ENCODE assay signal across 15 cellular contexts in the genomic region with DNA sequence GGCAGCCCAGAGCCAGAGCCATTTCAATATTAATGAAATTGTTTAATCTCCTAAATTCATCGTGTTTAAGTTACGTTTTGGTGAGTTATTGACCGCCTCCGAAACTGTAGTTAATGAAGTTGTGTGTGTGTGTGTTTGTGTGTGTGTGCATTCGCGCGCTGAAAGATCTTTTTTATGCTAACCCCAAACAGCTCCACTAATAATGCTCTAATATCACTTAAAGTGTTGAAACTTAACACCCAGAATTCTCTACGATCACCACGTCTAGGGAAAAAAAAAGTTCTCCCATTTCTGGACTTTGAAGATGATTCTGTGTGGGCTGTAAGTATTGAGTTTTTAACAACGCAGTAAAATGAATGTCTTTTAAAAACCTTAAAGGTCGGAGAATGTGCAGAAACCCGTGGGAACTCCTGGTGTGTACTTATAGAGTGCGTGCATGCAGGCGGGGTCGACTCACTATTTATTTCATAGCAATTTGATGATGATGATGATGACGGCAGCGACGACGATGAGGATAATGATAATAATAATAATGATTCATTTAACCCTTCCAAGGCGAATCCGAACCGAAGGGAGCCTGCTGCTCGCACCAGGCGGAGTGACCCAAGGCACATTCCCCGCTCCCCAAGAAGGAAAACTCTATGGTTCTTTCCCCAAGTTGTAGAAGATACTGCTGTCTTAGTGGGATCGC. TPM values are rescaled to one million over a fixed set of nuclear protein-coding genes. Genes with fewer than 3 reads are reported as not detected.
DNase-seq lines count a peak whose midpoint lies in the region; ATAC-seq and TF ChIP-seq lines count a peak whose summit lies in the region.
"Had no signal": no experiment of that assay in that cellular context is flagged by ENCODE, and none has a peak within 500 bp of the region (broad histone marks: within the 10 kb centered on the region; RNA-seq: fewer than 3 reads in every experiment).

No MANE protein-coding gene starts in this region.

- peak overlapping the region; percentile 5 for H3K27ac Mint-ChIP-seq in activated T-cell treated with anti-CD3 and anti-CD28 coated beads, Interleukin-2, amount 50 U/mL, for 72 hours
- peak overlapping the region; percentile 46 for H3K27ac Mint-ChIP-seq in activated B cell treated with CpG ODN at 0.5 μM for 24 hours
- peak overlapping the region; percentile 80 for H3K27ac Mint-ChIP-seq in stimulated activated naive B cell treated with anti-CD40 and anti-IgM and Interleukin-4, amounts not matched to agents 10 μg/mL and 1 μg/mL and 100 μg/mL, for 72 hours

- H3K4me1 Mint-ChIP-seq in activated T-cell treated with anti-CD3 and anti-CD28 coated beads, Interleukin-2, amount 50 U/mL, for 72 hours (ENCODE audit: low read depth), result peaks cover 80% of the 10 kb centered on the region
- peaks cover 23% of the 10 kb centered on the region for H3K4me1 Mint-ChIP-seq in activated B cell treated with CpG ODN at 0.5 μM for 24 hours
- peaks cover 24 to 41% of the 10 kb centered on the region in 2 donors for H3K4me1 Mint-ChIP-seq in stimulated activated naive B cell treated with anti-CD40 and anti-IgM and Interleukin-4, amounts not matched to agents 10 μg/mL and 1 μg/mL and 100 μg/mL, for 72 hours

- TF ChIP-seq CTCF in activated B cell treated with CpG ODN at 0.5 μM for 24 hours (IDR thresholded peaks at IDR 0.05) (no peak), hepatocyte (IDR thresholded peaks at IDR 0.05; ENCODE audit: poor library complexity) (no peak)

- H3K4me3 Mint-ChIP-seq in activated T-cell treated with anti-CD3 and anti-CD28 coated beads, Interleukin-2, amount 50 U/mL, for 72 hours, result peak overlapping the region; percentile 43 to 64
- no peak overlapping the region for H3K4me3 Mint-ChIP-seq in activated B cell treated with CpG ODN at 0.5 μM for 24 hours
- peak overlapping the region in 1 of 2 donors; percentile 26 for H3K4me3 Mint-ChIP-seq in stimulated activated naive B cell treated with anti-CD40 and anti-IgM and Interleukin-4, amounts not matched to agents 10 μg/mL and 1 μg/mL and 100 μg/mL, for 72 hours

- no peaks in the 10 kb centered on the region for H4K20me1 ChIP-seq in hepatocyte (ENCODE audit: insufficient read depth, poor library complexity, severe bottlenecking)

- no peak overlapping the region for H3K4me2 ChIP-seq in hepatocyte

- 5% methylated on average over 26 of the region's 26 CpGs for WGBS in hepatocyte (ENCODE audit: low lambda C conversion rate, missing lambda C conversion rate)

- H3K9me2 ChIP-seq in hepatocyte (replicated peaks; ENCODE audit: insufficient read depth), result no peaks in the 10 kb centered on the region

- no peaks in the 10 kb centered on the region for H3K36me3 ChIP-seq in hepatocyte (replicated peaks; ENCODE audit: insufficient read depth, low read depth)
- H3K36me3 ChIP-seq in HAP-1 (replicated peaks), result no peaks in the 10 kb centered on the region

- no peak for ATAC-seq in activated T-cell treated with anti-CD3 and anti-CD28 coated beads, Interleukin-2, amount 50 U/mL, for 72 hours (replicated peaks in 1 of 2)
- no peak for ATAC-seq in activated B cell treated with CpG ODN at 0.5 μM for 24 hours (ENCODE audit: low read depth)
- no peak for ATAC-seq in stimulated activated naive B cell treated with anti-CD40 and anti-IgM and Interleukin-4, amounts not matched to agents 10 μg/mL and 1 μg/mL and 100 μg/mL, for 72 hours (replicated peaks)
- ATAC-seq in HG02610 (IDR thresholded peaks at IDR 0.05; ENCODE audit: unreplicated experiment), result no peak

- H3K4me3 ChIP-seq in hepatocyte (no peak overlapping the region), HAP-1 (no peak overlapping the region)

- H3K9me3 ChIP-seq in hepatocyte (ENCODE audit: low read depth), result no peaks in the 10 kb centered on the region
- H3K9me3 ChIP-seq in HAP-1, result no peaks in the 10 kb centered on the region

- CTCF ChIA-PET in activated B cell treated with CpG ODN at 0.5 μM for 24 hours (lab: Charles Lee), result no interaction called here

- H3K36me3 Mint-ChIP-seq in activated T-cell treated with anti-CD3 and anti-CD28 coated beads, Interleukin-2, amount 50 U/mL, for 72 hours (ENCODE audit: insufficient read depth in 2 of 2), result peaks cover 17 to 19% of the 10 kb centered on the region in 2 donors
- H3K36me3 Mint-ChIP-seq in activated B cell treated with CpG ODN at 0.5 μM for 24 hours (ENCODE audit: low read depth), result no peaks in the 10 kb centered on the region
- H3K36me3 Mint-ChIP-seq in stimulated activated naive B cell treated with anti-CD40 and anti-IgM and Interleukin-4, amounts not matched to agents 10 μg/mL and 1 μg/mL and 100 μg/mL, for 72 hours, result peaks cover 13 to 21% of the 10 kb centered on the region in 2 donors

- in situ Hi-C loops in HAP-1 (cut with MboI; ENCODE audit: low sequenced_read_pairs), result no loop called here

- H3K27me3 Mint-ChIP-seq in activated T-cell treated with anti-CD3 and anti-CD28 coated beads, Interleukin-2, amount 50 U/mL, for 72 hours (ENCODE audit: low read depth), result peaks cover 84% of the 10 kb centered on the region
- H3K27me3 Mint-ChIP-seq in activated B cell treated with CpG ODN at 0.5 μM for 24 hours, result peaks cover 74% of the 10 kb centered on the region
- peaks cover 79 to 94% of the 10 kb centered on the region in 2 donors for H3K27me3 Mint-ChIP-seq in stimulated activated naive B cell treated with anti-CD40 and anti-IgM and Interleukin-4, amounts not matched to agents 10 μg/mL and 1 μg/mL and 100 μg/mL, for 72 hours

- no peaks in the 10 kb centered on the region for H3K79me2 ChIP-seq in hepatocyte

- H3K9me3 Mint-ChIP-seq in activated T-cell treated with anti-CD3 and anti-CD28 coated beads, Interleukin-2, amount 50 U/mL, for 72 hours, result no peaks in the 10 kb centered on the region
- peaks cover 14% of the 10 kb centered on the region for H3K9me3 Mint-ChIP-seq in activated B cell treated with CpG ODN at 0.5 μM for 24 hours
- peaks cover 6 to 14% of the 10 kb centered on the region in 2 donors for H3K9me3 Mint-ChIP-seq in stimulated activated naive B cell treated with anti-CD40 and anti-IgM and Interleukin-4, amounts not matched to agents 10 μg/mL and 1 μg/mL and 100 μg/mL, for 72 hours

- intact Hi-C loops in activated B cell treated with CpG ODN at 0.5 μM for 24 hours (cut with micrococcal nuclease), result no loop called here

- no peak overlapping the region for H3K27ac ChIP-seq in hepatocyte

- DNase-seq in activated T-cell treated with anti-CD3 and anti-CD28 coated beads, Interleukin-2, amount 50 U/mL, for 72 hours, result no peak
- DNase-seq in activated T-cell treated with anti-CD3 and anti-CD28 coated beads, Interleukin-2, amount 50 U/mL, for 48 hours, result no peak
- DNase-seq in activated B cell treated with CpG ODN at 0.5 μM for 24 hours, result no peak
- no peak for DNase-seq in hepatocyte (ENCODE audit: low spot score)
- DNase-seq in stimulated activated naive B cell treated with anti-CD40 and anti-IgM and Interleukin-4, amounts not matched to agents 10 μg/mL and 1 μg/mL and 100 μg/mL, for 72 hours, result no peak
- DNase-seq in NCI-H82 treated with DMSO at 0.1 percent for 48 hours (lab: John Stamatoyannopoulos, UW; ENCODE audit: unreplicated experiment), result no peak
- DNase-seq in HAP-1 (ENCODE audit: low spot score in 2 of 2), result no peak
- DNase-seq: DMS153; mesendoderm; NCI-H1048; NK-92 treated with Interleukin-12 subunit alpha and Interleukin-12 subunit beta, amount 100 ng/mL, for 24 hours; posterior cingulate gyrus; SHP77 had no signal

- H3K27me3 ChIP-seq in hepatocyte (peaks cover 99% of the 10 kb centered on the region), HAP-1 (ENCODE audit: low read depth) (peaks cover 97% of the 10 kb centered on the region)

- peak overlapping the region; percentile 16 for H2AFZ ChIP-seq in hepatocyte

- H3K4me1 ChIP-seq in hepatocyte (ENCODE audit: insufficient read depth), result peaks cover 25% of the 10 kb centered on the region
- H3K4me1 ChIP-seq in HAP-1, result no peaks in the 10 kb centered on the region; the same call in 1 of the 2 replicates

- POLR2A ChIA-PET in activated B cell treated with CpG ODN at 0.5 μM for 24 hours (lab: Charles Lee), result no interaction called here

RNA-seq across cellular contexts. Expression of gene FOXB1, which starts 1.4 kb away (rescaled TPM):
- 1 to 10 TPM; 2.7 to 6.0 TPM for total RNA-seq in activated T-cell treated with anti-CD3 and anti-CD28 coated beads, Interleukin-2, amount 50 U/mL, for 72 hours
- not detected in 2 replicates for total RNA-seq in activated B cell treated with CpG ODN at 0.5 μM for 24 hours
- total RNA-seq in hepatocyte, result not detected in 2 replicates
- 0.32 TPM in 1 of 2 replicates, not detected in the other for polyA plus RNA-seq in hepatocyte
- total RNA-seq: dermis microvascular lymphatic vessel endothelial cell had no signal

Comparison
In these comparisons a context has a peak if more than half of its experiments do, and no peak if none do; other contexts are left out.
1. H3K27ac Mint-ChIP-seq: peak in every context shown above with its lines; median percentile 80 in stimulated activated naive B cell treated with anti-CD40 and anti-IgM and Interleukin-4, amounts not matched to agents 10 μg/mL and 1 μg/mL and 100 μg/mL, for 72 hours; 46 in activated B cell treated with CpG ODN at 0.5 μM for 24 hours; 5 in activated T-cell treated with anti-CD3 and anti-CD28 coated beads, Interleukin-2, amount 50 U/mL, for 72 hours.